Comparison of ENCODE assay signal across 22 cellular contexts in genomic region chr4:183607894-183608293, GRCh38.
"Had no signal": no experiment of that assay in that cellular context is flagged by ENCODE, and none has a peak within 500 bp of the region (broad histone marks: within the 10 kb centered on the region; RNA-seq: fewer than 3 reads in every experiment).

No MANE protein-coding gene starts in this region.

- FAIRE-seq: HepG2 had no signal

- H3K4me2 ChIP-seq: KMS-11, SK-N-SH had no signal

- H3K9ac ChIP-seq: KMS-11, SK-N-SH had no signal

- ATAC-seq: HepG2, Panc1 had no signal

- DNase-seq: IMR-90, Kasumi-1, MM.1S, NCI-H1048, NCI-H1105, NCI-H1417, NCI-H146, NCI-H1694 treated with DMSO at 0.1 percent for 48 hours, NCI-H1930, NCI-H2081 treated with DMSO at 0.1 percent for 48 hours, NCI-H2171, NCI-H226, NCI-H446, NCI-H510A, NCI-H524 treated with DMSO at 0.1 percent for 48 hours, NCI-H69, NCI-H774, Right ventricle myocardium superior, SK-N-SH had no signal

- H3K9me3 ChIP-seq: SK-N-SH had no signal

- H3K9me2 ChIP-seq: SK-N-SH had no signal

- H3K27ac ChIP-seq: KMS-11 had no signal
